In the genomic region with DNA sequence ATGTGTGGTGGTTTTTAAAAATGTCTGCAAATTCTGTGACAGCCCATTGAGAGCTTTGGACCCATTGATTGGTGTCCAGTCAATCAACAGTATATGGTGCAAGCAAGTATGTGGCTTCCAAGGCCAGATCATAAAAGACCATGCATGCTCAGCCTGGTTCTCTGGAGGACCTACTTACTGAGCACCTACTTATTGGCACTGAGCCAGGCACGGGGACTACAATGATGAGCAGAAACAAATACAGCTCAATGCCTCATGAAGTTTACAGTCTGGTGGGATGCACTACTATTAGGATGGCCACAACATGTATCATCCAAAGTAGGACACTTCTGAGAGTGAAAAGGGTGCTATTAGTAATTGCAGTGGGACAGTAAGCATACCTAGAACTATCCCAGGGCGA, we compare ENCODE assay signal across 23 cellular contexts.
"Had no signal": no experiment of that assay in that cellular context is flagged by ENCODE, and none has a peak within 500 bp of the region (broad histone marks: within the 10 kb centered on the region; RNA-seq: fewer than 3 reads in every experiment).

No MANE protein-coding gene starts in this region.

- H3K36me3 Mint-ChIP-seq: mesothelial cell of epicardium had no signal

- H3K9me3 ChIP-seq: esophagus muscularis mucosa, gastroesophageal sphincter, heart right ventricle, left lung, lower lobe of right lung, mucosa of descending colon had no signal

- H3K4me3 Mint-ChIP-seq: mesothelial cell of epicardium had no signal

- DNase-seq: dermis blood vessel endothelial cell; dorsolateral prefrontal cortex; effector CD4-positive, alpha-beta T cell; effector memory CD4-positive, alpha-beta T cell; foreskin keratinocyte; heart right ventricle; hippocampal formation; left cardiac atrium; left lung; left ventricle myocardium superior; lower lobe of right lung; mesenchymal stem cell; mucosa of descending colon; naive B cell had no signal

- H3K36me3 ChIP-seq: esophagus muscularis mucosa, gastroesophageal sphincter, heart right ventricle, left lung, lower lobe of right lung had no signal

- FAIRE-seq: colon, endothelial cell of umbilical vein, frontal cortex, islet of Langerhans, keratinocyte had no signal

- H3K27me3 ChIP-seq: foreskin keratinocyte, left lung had no signal

- H3K4me3 ChIP-seq: coronary artery, dorsolateral prefrontal cortex, esophagus muscularis mucosa, gastroesophageal sphincter, heart right ventricle, left lung, lower lobe of right lung, mucosa of descending colon had no signal

- H3K27ac Mint-ChIP-seq: mesothelial cell of epicardium, naive B cell had no signal

- H3K27ac ChIP-seq: coronary artery, dorsolateral prefrontal cortex, esophagus muscularis mucosa, foreskin keratinocyte, gastroesophageal sphincter, heart right ventricle, left lung, lower lobe of right lung had no signal

- H3K4me1 ChIP-seq: esophagus muscularis mucosa, foreskin keratinocyte, gastroesophageal sphincter, left lung, lower lobe of right lung had no signal
